In genomic region chr20:56815796-56816195, GRCh38 we compare ENCODE assay signal across 21 cellular contexts.
"Had no signal": no experiment of that assay in that cellular context is flagged by ENCODE, and none has a peak within 500 bp of the region (broad histone marks: within the 10 kb centered on the region; RNA-seq: fewer than 3 reads in every experiment).

No MANE protein-coding gene starts in this region.

- H3K4me1 ChIP-seq: heart left ventricle, lower lobe of right lung, parathyroid adenoma, right atrium auricular region, sigmoid colon, stomach, upper lobe of left lung, vagina had no signal

- H3K4me3 ChIP-seq: coronary artery, dorsolateral prefrontal cortex, heart left ventricle, lower lobe of right lung, right atrium auricular region, sigmoid colon, stomach, upper lobe of left lung, vagina had no signal

- H3K36me3 ChIP-seq: heart left ventricle, lower lobe of right lung, right atrium auricular region, sigmoid colon, stomach, upper lobe of left lung, vagina had no signal

- H3K9me3 ChIP-seq: lower lobe of right lung, right atrium auricular region, sigmoid colon, upper lobe of left lung, vagina had no signal

- H2AFZ ChIP-seq: parathyroid adenoma had no signal

- H3K4me3 Mint-ChIP-seq: memory B cell; natural killer cell treated with Interleukin-12 subunit alpha and Interleukin-12 subunit beta and Interleukin-15 and Interleukin-18, amount 100 ng/mL, for 72 hours had no signal

- H3K27ac ChIP-seq: coronary artery, dorsolateral prefrontal cortex, heart left ventricle, lower lobe of right lung, parathyroid adenoma, right atrium auricular region, sigmoid colon, stomach, upper lobe of left lung, vagina had no signal

- H3K27me3 ChIP-seq: right atrium auricular region, sigmoid colon, upper lobe of left lung, vagina had no signal

- H3K27ac Mint-ChIP-seq: memory B cell; natural killer cell treated with Interleukin-12 subunit alpha and Interleukin-12 subunit beta and Interleukin-15 and Interleukin-18, amount 100 ng/mL, for 72 hours had no signal

- H3K4me1 Mint-ChIP-seq: memory B cell had no signal

- H3K79me2 ChIP-seq: parathyroid adenoma had no signal

- DNase-seq: central memory CD4-positive, alpha-beta T cell; dorsolateral prefrontal cortex; effector memory CD4-positive, alpha-beta T cell; erythroblast; heart left ventricle; hippocampal formation; lower lobe of right lung; midbrain; sigmoid colon; stimulated activated naive CD4-positive, alpha-beta T cell; stomach; substantia nigra; upper lobe of left lung had no signal

- FAIRE-seq: frontal cortex had no signal

- H3K9ac ChIP-seq: parathyroid adenoma had no signal

- H3K36me3 Mint-ChIP-seq: natural killer cell treated with Interleukin-12 subunit alpha and Interleukin-12 subunit beta and Interleukin-15 and Interleukin-18, amount 100 ng/mL, for 72 hours had no signal

- ATAC-seq: heart left ventricle; left lobe of liver; lower lobe of right lung; natural killer cell treated with Interleukin-12 subunit alpha and Interleukin-12 subunit beta and Interleukin-15 and Interleukin-18, amount 100 ng/mL, for 72 hours had no signal
